Comparison of ENCODE assay signal across 8 cellular contexts in the genomic region with DNA sequence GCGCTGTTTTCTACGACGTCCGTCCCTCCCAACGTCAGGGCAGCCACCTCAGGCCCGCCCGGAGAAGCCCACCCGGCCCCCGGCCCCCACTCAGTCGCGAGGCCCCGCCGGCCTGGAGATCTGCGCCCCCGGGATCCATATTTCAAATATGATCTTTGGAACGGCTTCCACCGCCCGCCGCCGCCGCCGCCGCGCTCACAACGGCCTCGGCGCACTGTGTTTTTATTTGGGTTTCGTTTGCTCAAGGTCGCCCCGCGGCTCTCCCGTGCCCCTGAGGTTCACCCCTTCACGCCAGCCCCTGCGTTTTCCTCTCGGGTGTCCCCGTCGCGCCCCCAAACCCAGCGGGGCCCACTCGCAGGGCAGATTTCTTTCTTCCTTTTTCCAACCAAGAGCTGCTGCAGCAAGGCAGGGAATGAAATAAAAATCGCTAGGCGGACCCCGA. TPM values are rescaled to one million over a fixed set of nuclear protein-coding genes. Genes with fewer than 3 reads are reported as not detected.
DNase-seq lines count a peak whose midpoint lies in the region; ATAC-seq and TF ChIP-seq lines count a peak whose summit lies in the region.

No MANE protein-coding gene starts in this region.

- H3K23ac ChIP-seq in trophoblast cell (ENCODE audit: low read length) = no peak overlapping the region

- peak overlapping the region; percentile 78 for H2AFZ ChIP-seq in trophoblast cell (ENCODE audit: insufficient read depth, low read length, poor library complexity)

- no peaks in the 10 kb centered on the region for H3K9me3 ChIP-seq in CD8-positive, alpha-beta T cell (ENCODE audit: low read length)
- no peaks in the 10 kb centered on the region for H3K9me3 ChIP-seq in SJCRH30 (replicated peaks)
- peaks cover 11% of the 10 kb centered on the region for H3K9me3 ChIP-seq in trophoblast cell (ENCODE audit: insufficient read depth, low read depth, low read length)

- no peak overlapping the region for H2BK5ac ChIP-seq in trophoblast cell (ENCODE audit: low read depth, low read length, poor library complexity)

- no peak overlapping the region for H3K27ac ChIP-seq in CD8-positive, alpha-beta T cell (ENCODE audit: low read depth, low read length)
- H3K27ac ChIP-seq in SJCRH30 (no peak overlapping the region), trophoblast cell (ENCODE audit: low read depth, low read length) (no peak overlapping the region)

- H3K4me3 ChIP-seq in CD8-positive, alpha-beta T cell (ENCODE audit: low read depth, low read length) = peak overlapping the region; percentile 37
- peak overlapping the region; percentile 58 for H3K4me3 ChIP-seq in SJCRH30
- peak overlapping the region; percentile 62 for H3K4me3 ChIP-seq in epithelial cell of proximal tubule (ENCODE audit: low read depth, low read length)
- H3K4me3 ChIP-seq in trophoblast cell (ENCODE audit: low read depth, low read length) = peak overlapping the region; percentile 50

- no peak overlapping the region for H3K18ac ChIP-seq in trophoblast cell (ENCODE audit: low read length)

- peak in 3 of 7 experiments; percentile 29 to 61 (median 32) for DNase-seq in CD8-positive, alpha-beta T cell
- DNase-seq in SJCRH30 = no peak
- DNase-seq in epithelial cell of proximal tubule (ENCODE audit: low read depth) = no peak
- DNase-seq in trophoblast cell = no peak
- DNase-seq in globus pallidus (ENCODE audit: low spot score) = no peak
- DNase-seq in NCI-H2029 treated with DMSO at 0.1 percent for 48 hours (lab: John Stamatoyannopoulos, UW) = no peak
- no peak for DNase-seq in NCI-H128 (lab: John Stamatoyannopoulos, UW; ENCODE audit: unreplicated experiment)

- H3K27me3 ChIP-seq in CD8-positive, alpha-beta T cell (ENCODE audit: insufficient read depth, low read length) = peaks cover 36% of the 10 kb centered on the region
- H3K27me3 ChIP-seq in SJCRH30 = peaks cover 24% of the 10 kb centered on the region
- peaks cover 59% of the 10 kb centered on the region for H3K27me3 ChIP-seq in trophoblast cell (ENCODE audit: insufficient read depth, low read length)

- H2BK120ac ChIP-seq in trophoblast cell (ENCODE audit: insufficient read depth, low read length, poor library complexity) = no peak overlapping the region

- peaks cover 33% of the 10 kb centered on the region for H3K27me3 Mint-ChIP-seq in CD8-positive, alpha-beta T cell (ENCODE audit: low read depth)

- peak overlapping the region; percentile 74 for H4K8ac ChIP-seq in trophoblast cell (ENCODE audit: low read depth, low read length)

- peaks cover under 1% of the 10 kb centered on the region for H3K36me3 Mint-ChIP-seq in CD8-positive, alpha-beta T cell

- H3K36me3 ChIP-seq in CD8-positive, alpha-beta T cell (ENCODE audit: insufficient read depth, low read length) = no peaks in the 10 kb centered on the region
- H3K36me3 ChIP-seq in SJCRH30 (no peaks in the 10 kb centered on the region), trophoblast cell (ENCODE audit: control insufficient read depth in 1 of 2, insufficient read depth in 2 of 2, low read length in 2 of 2) (no peaks in the 10 kb centered on the region)

- H3K4me3 Mint-ChIP-seq in CD8-positive, alpha-beta T cell = peak overlapping the region; percentile 82

- peak overlapping the region; percentile 90 for H3K4me2 ChIP-seq in trophoblast cell (ENCODE audit: low read length)

- H2BK12ac ChIP-seq in trophoblast cell (ENCODE audit: low read length) = peak overlapping the region; percentile 38

- H3K27ac Mint-ChIP-seq in CD8-positive, alpha-beta T cell = no peak overlapping the region

- no peaks in the 10 kb centered on the region for H3K9me3 Mint-ChIP-seq in CD8-positive, alpha-beta T cell

- peaks cover 5% of the 10 kb centered on the region for H3K79me1 ChIP-seq in trophoblast cell (ENCODE audit: low read length)

- CTCF ChIA-PET in CD8-positive, alpha-beta T cell (lab: Charles Lee) = interaction anchor here (3.8 kb wide), 1 partner anchor 44 kb away, joined by 13 read pairs; no protein-coding TSS in a partner anchor

- no peak for TF ChIP-seq CTCF in CD8-positive, alpha-beta T cell (IDR thresholded peaks at IDR 0.05)
- TF ChIP-seq CTCF in epithelial cell of proximal tubule (conservative IDR thresholded peaks at IDR 0.05; ENCODE audit: low read depth, low read length) = no peak

- no CpG with 5 or more reads among the region's 43 CpGs for WGBS in trophoblast cell (ENCODE audit: extremely low coverage, insufficient coverage, insufficient read length)

- no peak for ATAC-seq in CD8-positive, alpha-beta T cell
- ATAC-seq in HG03565 (IDR thresholded peaks at IDR 0.05; ENCODE audit: unreplicated experiment) = no peak

- H3K4me1 ChIP-seq in CD8-positive, alpha-beta T cell (ENCODE audit: insufficient read depth, low read length) = peaks cover 49% of the 10 kb centered on the region
- H3K4me1 ChIP-seq in SJCRH30 (peaks cover 10% of the 10 kb centered on the region; the same call in 1 of the 2 replicates), trophoblast cell (ENCODE audit: control insufficient read depth in 1 of 2, insufficient read depth in 2 of 2, low read length in 2 of 2) (peaks cover 23 to 26% of the 10 kb centered on the region in 2 experiments)

- H3K4ac ChIP-seq in trophoblast cell (ENCODE audit: low read depth, low read length) = no peak overlapping the region

- H2AK5ac ChIP-seq in trophoblast cell (ENCODE audit: low read length) = no peak overlapping the region

- peaks cover 30% of the 10 kb centered on the region for H3K4me1 Mint-ChIP-seq in CD8-positive, alpha-beta T cell (ENCODE audit: low read depth)

- no peak overlapping the region for H3K14ac ChIP-seq in trophoblast cell (ENCODE audit: low read length)

- peaks cover 4% of the 10 kb centered on the region for H3K79me2 ChIP-seq in trophoblast cell (ENCODE audit: control insufficient read depth, insufficient read depth, low read length, poor library complexity)

- H4K91ac ChIP-seq in trophoblast cell (ENCODE audit: low read depth, low read length) = no peak overlapping the region

- intact Hi-C loops in CD8-positive, alpha-beta T cell (cut with DNase I, micrococcal nuclease) = no loop called here

- POLR2A ChIA-PET in CD8-positive, alpha-beta T cell (lab: Charles Lee) = no interaction called here

- no peak overlapping the region for H4K12ac ChIP-seq in trophoblast cell (ENCODE audit: low read depth, low read length)

- no peak overlapping the region for H3K9ac ChIP-seq in trophoblast cell (ENCODE audit: low read length)

RNA-seq across cellular contexts. Expression of a gene that starts 4.3 kb away (rescaled TPM):
- total RNA-seq in CD8-positive, alpha-beta T cell = 100 to 1,000 TPM; 263 to 268 TPM
- 26.3 and 30.2 TPM in 2 replicates for total RNA-seq in SJCRH30 (2014; rRNA removed; shearing (Covaris generic))
- total RNA-seq in epithelial cell of proximal tubule = 4.8 and 7.4 TPM in 2 replicates
- polyA plus RNA-seq in trophoblast cell (2013) = 17.8 and 20.5 TPM in 2 replicates

RNA-seq across cellular contexts. Expression of a gene that starts 46.6 kb away (rescaled TPM):
- total RNA-seq in CD8-positive, alpha-beta T cell = 1 to 10 TPM; 3.7 to 4.0 TPM
- 8.2 and 11.3 TPM in 2 replicates for total RNA-seq in SJCRH30 (2014; rRNA removed; shearing (Covaris generic))
- total RNA-seq in epithelial cell of proximal tubule = 3.5 and 4.1 TPM in 2 replicates
- 1.2 and 1.5 TPM in 2 replicates for polyA plus RNA-seq in trophoblast cell (2013)
